1 cellular context compared by ENCODE assay signal in genomic region chr7:157397751-157398691, GRCh38.
A peak's percentile ranks its signal among the peaks of the same experiment; 100 is the strongest.
TF ChIP-seq lines count a peak whose summit lies in the region.

No MANE protein-coding gene starts in this region.

TF ChIP-seq in K562, 482 proteins besides CTCF, POLR2A, EP300 and RAD21 (continued from another document and continues in another):
- no peak for TF ChIP-seq PRDM10 (IDR thresholded peaks at IDR 0.05; ENCODE audit: partially characterized antibody)
- TF ChIP-seq ZKSCAN8 (CRISPR knock-in tag; IDR thresholded peaks at IDR 0.05): peak; percentile 86
- peak; percentile 86; the same call in 1 of the 2 replicates for TF ChIP-seq ZNF644 (tag; IDR thresholded peaks at IDR 0.05; ENCODE audit: low read depth)
- no peak for TF ChIP-seq ARID3B (CRISPR knock-in tag; IDR thresholded peaks at IDR 0.05; ENCODE audit: borderline replicate concordance)
- peak; percentile 62; the same call in 1 of the 2 replicates for TF ChIP-seq KAT7 (CRISPR knock-in tag; IDR thresholded peaks at IDR 0.05; ENCODE audit: borderline replicate concordance)
- TF ChIP-seq MTA3 (IDR thresholded peaks at IDR 0.05; ENCODE audit: borderline replicate concordance): peak; percentile 85; the same call in 1 of the 2 replicates
- TF ChIP-seq KDM2B (CRISPR knock-in tag; IDR thresholded peaks at IDR 0.05): no peak
- TF ChIP-seq ATF3 (IDR thresholded peaks at IDR 0.05): no peak
- TF ChIP-seq ATF3 (CRISPR knock-in tag; conservative IDR thresholded peaks at IDR 0.05): no peak; the same call in 1 of the 2 replicates
- no peak for TF ChIP-seq TFAM (CRISPR knock-in tag; conservative IDR thresholded peaks at IDR 0.05)
- TF ChIP-seq ZNF311 (CRISPR knock-in tag; IDR thresholded peaks at IDR 0.05): no peak
- no peak for TF ChIP-seq RBM34 (IDR thresholded peaks at IDR 0.05; ENCODE audit: borderline replicate concordance, insufficient read depth, low read length)
- 0 out of 4 replicates have a peak, but pooled peaks of 1 of the 2 experiments have one; percentile 50 for TF ChIP-seq ZMIZ1 (IDR thresholded peaks at IDR 0.05; ENCODE audit: low read depth in 2 of 2, low read length in 2 of 2)
- peak; percentile 83 for TF ChIP-seq HES1 (IDR thresholded peaks at IDR 0.05; ENCODE audit: low read depth)
- no peak for TF ChIP-seq ZNF583 (CRISPR knock-in tag; IDR thresholded peaks at IDR 0.05)
- no peak for TF ChIP-seq RFX1 (IDR thresholded peaks at IDR 0.05)
- TF ChIP-seq FOXK2 (conservative IDR thresholded peaks at IDR 0.05 in 1 of 2, IDR thresholded peaks at IDR 0.05 in 1 of 2; ENCODE audit: low read depth in 2 of 2): peak; percentile 72 to 80; a peak in 3 of 4 replicates
- 0 out of 2 replicates have a peak, but pooled peaks have one; percentile 33 for TF ChIP-seq FOXP1 (CRISPR knock-in tag; IDR thresholded peaks at IDR 0.05)
- no peak for TF ChIP-seq CAMTA2 (CRISPR knock-in tag; conservative IDR thresholded peaks at IDR 0.05)
- TF ChIP-seq NR2C2 (CRISPR knock-in tag; IDR thresholded peaks at IDR 0.05): peak; percentile 49; the same call in 1 of the 2 replicates
- no peak for TF ChIP-seq NR2C2 (tag; IDR thresholded peaks at IDR 0.05)
- TF ChIP-seq ETS1 (conservative IDR thresholded peaks at IDR 0.05; ENCODE audit: control insufficient read depth, low read depth, low read length): no peak
- no peak for TF ChIP-seq TAF1 (IDR thresholded peaks at IDR 0.05; ENCODE audit: control insufficient read depth, extremely low read depth, insufficient read depth, low read length, severe bottlenecking)
- peak; percentile 78; the same call in 1 of the 2 replicates for TF ChIP-seq CBFB (CRISPR knock-in tag; IDR thresholded peaks at IDR 0.05)
- TF ChIP-seq ZBTB40 (IDR thresholded peaks at IDR 0.05): peak; percentile 19; the same call in 1 of the 2 replicates
- no peak for TF ChIP-seq ZBTB40 (CRISPR knock-in tag; IDR thresholded peaks at IDR 0.05)
- TF ChIP-seq ZFP30 (CRISPR knock-in tag; IDR thresholded peaks at IDR 0.05; ENCODE audit: borderline replicate concordance): no peak
- no peak for TF ChIP-seq HMG20B (CRISPR knock-in tag; IDR thresholded peaks at IDR 0.05)
- peak; percentile 96 for TF ChIP-seq ARID1B (IDR thresholded peaks at IDR 0.05)
- TF ChIP-seq SMAD4 (CRISPR knock-in tag; conservative IDR thresholded peaks at IDR 0.05): peak; percentile 87
- no peak for TF ChIP-seq NR0B1 (IDR thresholded peaks at IDR 0.05; ENCODE audit: partially characterized antibody)
- TF ChIP-seq SAFB2 (IDR thresholded peaks at IDR 0.05; ENCODE audit: borderline replicate concordance, low read depth, low read length, severe bottlenecking): no peak
- no peak for TF ChIP-seq FOXJ3 (CRISPR knock-in tag; IDR thresholded peaks at IDR 0.05)
